ENCODE assay signal across 16 cellular contexts in the genomic region with DNA sequence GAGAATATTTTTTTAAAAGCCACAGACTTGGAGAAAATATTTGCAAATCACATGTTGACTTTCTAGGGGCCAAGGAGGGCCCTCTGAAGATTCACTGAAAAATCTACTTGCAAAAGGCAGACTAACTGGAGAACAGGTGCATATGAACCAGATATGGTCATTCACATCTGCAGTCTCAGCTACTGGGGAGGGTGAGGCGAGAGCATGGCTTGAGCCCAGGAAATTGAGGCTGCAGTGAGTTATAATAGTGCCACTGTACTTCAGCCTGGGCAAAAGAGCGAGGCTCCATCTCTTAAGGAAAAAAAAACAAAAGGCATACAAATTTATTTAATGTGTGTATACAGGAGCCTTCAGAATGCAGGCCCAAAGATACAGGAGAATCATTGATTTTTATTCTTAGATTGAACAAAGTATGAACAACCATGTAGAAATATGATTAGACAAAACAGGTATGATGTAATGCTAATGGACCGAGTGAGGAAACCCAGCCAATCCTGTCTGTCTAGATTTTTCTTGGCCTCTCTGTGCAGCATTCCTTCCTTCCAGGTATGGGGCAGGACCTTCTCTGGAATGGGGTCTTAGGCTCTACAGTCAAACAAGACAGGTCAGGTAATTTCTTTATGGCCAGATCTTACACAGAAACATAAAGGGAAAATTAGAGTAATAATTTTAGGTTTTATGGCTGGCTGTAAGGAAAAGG. TPM values are rescaled to one million over a fixed set of nuclear protein-coding genes. Genes with fewer than 3 reads are reported as not detected.
DNase-seq lines count a peak whose midpoint lies in the region; ATAC-seq and TF ChIP-seq lines count a peak whose summit lies in the region.
"Had no signal": no experiment of that assay in that cellular context is flagged by ENCODE, and none has a peak within 500 bp of the region (broad histone marks: within the 10 kb centered on the region; RNA-seq: fewer than 3 reads in every experiment).

No MANE protein-coding gene starts in this region.

- no peak overlapping the region for H2AK5ac ChIP-seq in neuronal stem cell (ENCODE audit: low read depth, low read length)

- no peak overlapping the region for H3K9ac ChIP-seq in neuronal stem cell (ENCODE audit: low read depth, low read length, poor library complexity)

- H3K36me3 ChIP-seq in PC-9 (ENCODE audit: low read depth) (no peaks in the 10 kb centered on the region), upper lobe of left lung (no peaks in the 10 kb centered on the region), neuronal stem cell (replicated peaks in 1 of 2; ENCODE audit: control insufficient read depth in 2 of 2, insufficient read depth in 2 of 2, low read length in 2 of 2) (no peaks in the 10 kb centered on the region)
- H3K36me3 ChIP-seq: BE2C had no signal

- no peak overlapping the region for H4K8ac ChIP-seq in neuronal stem cell (ENCODE audit: low read depth, low read length)

- H4K20me1 ChIP-seq in PC-9 (ENCODE audit: insufficient read depth) = no peaks in the 10 kb centered on the region

- H3K4me2 ChIP-seq in PC-9 (peak overlapping the region; percentile 29), neuronal stem cell (ENCODE audit: insufficient read depth, low read length, poor library complexity, severe bottlenecking) (no peak overlapping the region)
- H3K4me2 ChIP-seq: GM23338 had no signal

- no peaks in the 10 kb centered on the region for H3K79me2 ChIP-seq in PC-9 (ENCODE audit: low read depth)

- no peak overlapping the region for H3K4me3 ChIP-seq in PC-9
- no peak overlapping the region for H3K4me3 ChIP-seq in upper lobe of left lung
- H3K4me3 ChIP-seq in neuronal stem cell (ENCODE audit: low read length in 2 of 2) = no peak overlapping the region
- H3K4me3 ChIP-seq: GM12878, GM23338 had no signal

- intact Hi-C loops in PC-9 (cut with micrococcal nuclease; ENCODE audit: unreplicated experiment) = no loop called here

- H3K9me3 ChIP-seq in PC-9 (ENCODE audit: insufficient read depth, low read depth) (no peaks in the 10 kb centered on the region), upper lobe of left lung (no peaks in the 10 kb centered on the region), neuronal stem cell (replicated peaks in 1 of 2; ENCODE audit: control insufficient read depth in 2 of 2, insufficient read depth in 1 of 2, low read depth in 1 of 2, low read length in 2 of 2) (no peaks in the 10 kb centered on the region)
- H3K9me3 ChIP-seq: BE2C had no signal

- H3K27ac ChIP-seq in PC-9 = no peak overlapping the region
- H3K27ac ChIP-seq in upper lobe of left lung = no peak overlapping the region
- H3K27ac ChIP-seq in neuronal stem cell (replicated peaks; ENCODE audit: low read length) = no peak overlapping the region
- H3K27ac ChIP-seq: C4-2B, HL-60 had no signal

- H3K18ac ChIP-seq in neuronal stem cell (ENCODE audit: low read length) = no peak overlapping the region

- TF ChIP-seq EP300 in upper lobe of left lung (IDR thresholded peaks at IDR 0.05) = no peak

- no peaks in the 10 kb centered on the region for H3K27me3 ChIP-seq in PC-9 (ENCODE audit: insufficient read depth, low read depth)
- H3K27me3 ChIP-seq in upper lobe of left lung = no peaks in the 10 kb centered on the region
- H3K27me3 ChIP-seq in neuronal stem cell (ENCODE audit: control insufficient read depth in 3 of 3, insufficient read depth in 3 of 3, low read depth in 1 of 3, low read length in 3 of 3) = no peaks in the 10 kb centered on the region
- H3K27me3 ChIP-seq: BE2C had no signal

- CTCF ChIA-PET in PC-9 (lab: Charles Lee) = no interaction called here

- TF ChIP-seq CTCF in PC-9 (conservative IDR thresholded peaks at IDR 0.05) (no peak), upper lobe of left lung (IDR thresholded peaks at IDR 0.05) (no peak)

- DNase-seq in ELF-1 (ENCODE audit: low read depth, low spot score) (peak; percentile 36), PC-9 (peak in 1 of 2 experiments; percentile 2), islet precursor cell (peak; percentile 69), upper lobe of left lung (no peak), dermis blood vessel endothelial cell (no peak), neuronal stem cell (ENCODE audit: low spot score) (no peak)
- DNase-seq: BE2C; CD4-positive, alpha-beta memory T cell; COR-L47; H7 had no signal

- BruUV-seq in PC-9 (replicated peaks; lab: Mats Ljungman, UMichigan) = no TSS peak

- TF ChIP-seq POLR2A in upper lobe of left lung (IDR thresholded peaks at IDR 0.05) = no peak

- H2AFZ ChIP-seq in PC-9 (no peak overlapping the region), neuronal stem cell (ENCODE audit: low read length) (no peak overlapping the region)
- H2AFZ ChIP-seq: GM23338 had no signal

- no peak overlapping the region for H2BK12ac ChIP-seq in neuronal stem cell (ENCODE audit: low read length)

- POLR2A ChIA-PET in PC-9 (lab: Charles Lee; ENCODE audit: unreplicated experiment) = no interaction called here

- no peak overlapping the region for H3K23ac ChIP-seq in neuronal stem cell (ENCODE audit: low read depth, low read length, poor library complexity)

- H3K79me1 ChIP-seq in neuronal stem cell (ENCODE audit: low read depth, low read length) = no peaks in the 10 kb centered on the region

- H2BK120ac ChIP-seq in neuronal stem cell (ENCODE audit: low read depth, low read length) = no peak overlapping the region

- H4K91ac ChIP-seq in neuronal stem cell (ENCODE audit: low read depth, low read length, poor library complexity) = no peak overlapping the region

- H2BK5ac ChIP-seq in neuronal stem cell (ENCODE audit: low read length) = no peak overlapping the region

- H3K4ac ChIP-seq in neuronal stem cell (ENCODE audit: low read length) = no peak overlapping the region

- H3K4me1 ChIP-seq in PC-9 (replicated peaks; ENCODE audit: insufficient read depth) (no peaks in the 10 kb centered on the region), upper lobe of left lung (no peaks in the 10 kb centered on the region), neuronal stem cell (ENCODE audit: control insufficient read depth in 2 of 2, insufficient read depth in 1 of 2, low read depth in 1 of 2, low read length in 2 of 2) (no peaks in the 10 kb centered on the region)
- H3K4me1 ChIP-seq: BE2C had no signal

- WGBS in upper lobe of left lung, 2 donors = 68 to 73% methylated on average over 3 of the region's 3 CpGs
- no CpG with 5 or more reads among the region's 3 CpGs for WGBS in neuronal stem cell (ENCODE audit: extremely low coverage in 2 of 2, insufficient read length in 2 of 2, insufficient replicate concordance in 1 of 2), 2 donors

- H3K14ac ChIP-seq in neuronal stem cell (ENCODE audit: low read length) = no peak overlapping the region

- H3K9me2 ChIP-seq in PC-9 (ENCODE audit: insufficient read depth) = no peaks in the 10 kb centered on the region

- H3F3A ChIP-seq in PC-9 (ENCODE audit: insufficient read depth, low read depth) = no peaks in the 10 kb centered on the region

- ATAC-seq in upper lobe of left lung (ENCODE audit: low FRiP score in 2 of 2) = no peak
- ATAC-seq in GM21360 (IDR thresholded peaks at IDR 0.05; ENCODE audit: unreplicated experiment) = no peak
- ATAC-seq: GM12878, GM23338 had no signal

- H2BK15ac ChIP-seq in neuronal stem cell (ENCODE audit: low read length) = no peak overlapping the region

RNA-seq across cellular contexts. Expression of a gene that starts 15.3 kb away (rescaled TPM):
- total RNA-seq in PC-9 (2021) = not detected in 2 replicates
- total RNA-seq in upper lobe of left lung = 1 to 10 TPM in 2 of 6 donors, under 1 TPM in 3, not detected in 1; 0.30 to 2.7 (median 0.40) TPM
- 0.14 TPM in 1 of 2 replicates, not detected in the other for total RNA-seq in dermis blood vessel endothelial cell
- 1.4 TPM for polyA plus RNA-seq in neuronal stem cell (2013, experiment 1 of 2)
- 1.5 TPM for polyA plus RNA-seq in neuronal stem cell (2013, experiment 2 of 2)
- total RNA-seq: CD4-positive, alpha-beta memory T cell; G401; GM12878 had no signal
- polyA plus RNA-seq: CD4-positive, alpha-beta memory T cell; GM12878 had no signal

Comparison
In these comparisons a context has a peak if more than half of its experiments do, and no peak if none do; other contexts are left out.
1. DNase-seq: peak in ELF-1 (single experiment) and islet precursor cell (single experiment); none in upper lobe of left lung (0 of 2), dermis blood vessel endothelial cell (single experiment) and neuronal stem cell (single experiment).